In genomic region chr4:38663801-38664703, GRCh38 we compare ENCODE assay signal across 8 cellular contexts. TPM values are rescaled to one million over a fixed set of nuclear protein-coding genes. Genes with fewer than 3 reads are reported as not detected.
DNase-seq lines count a peak whose midpoint lies in the region; ATAC-seq lines count a peak whose summit lies in the region.

Gene KLF3, plus strand, starts transcription at chr4:38664199. Its CDS starts 16,427 bp downstream, at chr4:38680626.

- H3K4me1 Mint-ChIP-seq in activated CD4-positive, alpha-beta T cell treated with anti-CD3 and anti-CD28 coated beads, Interleukin-2, amount 10 ng/mL, durations not matched to agents 7 days and 5 days: peaks cover 59% of the 10 kb centered on the region

- peaks cover 5% of the 10 kb centered on the region for H3K9me3 Mint-ChIP-seq in activated CD4-positive, alpha-beta T cell treated with anti-CD3 and anti-CD28 coated beads, Interleukin-2, amount 10 ng/mL, durations not matched to agents 7 days and 5 days

- ATAC-seq in GM19035 (IDR thresholded peaks at IDR 0.05; ENCODE audit: unreplicated experiment) (peak; percentile 72), HG03280 (IDR thresholded peaks at IDR 0.05; ENCODE audit: unreplicated experiment) (peak; percentile 78)

- H3K36me3 Mint-ChIP-seq in activated CD4-positive, alpha-beta T cell treated with anti-CD3 and anti-CD28 coated beads, Interleukin-2, amount 10 ng/mL, durations not matched to agents 7 days and 5 days (ENCODE audit: low read depth): peaks cover 29% of the 10 kb centered on the region

- peaks cover 10% of the 10 kb centered on the region for H3K27me3 Mint-ChIP-seq in activated CD4-positive, alpha-beta T cell treated with anti-CD3 and anti-CD28 coated beads, Interleukin-2, amount 10 ng/mL, durations not matched to agents 7 days and 5 days

- peak; percentile 93 for DNase-seq in AG08395 (ENCODE audit: low spot score)
- DNase-seq in NCI-H510A (lab: John Stamatoyannopoulos, UW): peak; percentile 57
- DNase-seq in activated CD4-positive, alpha-beta T cell treated with anti-CD3 and anti-CD28 coated beads, Interleukin-2, amount 10 ng/mL, durations not matched to agents 7 days and 5 days: peak; percentile 91
- peak; percentile 74 for DNase-seq in cortex of kidney (lab: John Stamatoyannopoulos, UW)
- peak; percentile 95 for DNase-seq in left kidney (ENCODE audit: low read depth, low spot score)
- DNase-seq in stimulated activated CD4-positive, alpha-beta T cell treated with anti-CD3 and anti-CD28 coated beads, Interleukin-1b, Interleukin-23, amount 100 ng/mL, for 48 hours: peak; percentile 73

- CTCF ChIA-PET in activated CD4-positive, alpha-beta T cell treated with anti-CD3 and anti-CD28 coated beads, Interleukin-2, amount 10 ng/mL, durations not matched to agents 7 days and 5 days (lab: Charles Lee): no interaction called here

- H3K27ac Mint-ChIP-seq in activated CD4-positive, alpha-beta T cell treated with anti-CD3 and anti-CD28 coated beads, Interleukin-2, amount 10 ng/mL, durations not matched to agents 7 days and 5 days: peak within 1 kb of the TSS; percentile 87

- POLR2A ChIA-PET in activated CD4-positive, alpha-beta T cell treated with anti-CD3 and anti-CD28 coated beads, Interleukin-2, amount 10 ng/mL, durations not matched to agents 7 days and 5 days (lab: Charles Lee): no interaction called here

- peak within 1 kb of the TSS; percentile 95 for H3K4me3 Mint-ChIP-seq in activated CD4-positive, alpha-beta T cell treated with anti-CD3 and anti-CD28 coated beads, Interleukin-2, amount 10 ng/mL, durations not matched to agents 7 days and 5 days

RNA-seq across cellular contexts. Expression of gene KLF3, which starts in this region (rescaled TPM):
- total RNA-seq in activated CD4-positive, alpha-beta T cell treated with anti-CD3 and anti-CD28 coated beads, Interleukin-2, amount 10 ng/mL, durations not matched to agents 7 days and 5 days: 10 to 100 TPM; 30.2 to 33.5 TPM

Comparison
In these comparisons a context has a peak if more than half of its experiments do, and no peak if none do; other contexts are left out.
1. Peak in every context shown above with its lines: DNase-seq and ATAC-seq.